ENCODE assay signal across 12 cellular contexts in the genomic region with DNA sequence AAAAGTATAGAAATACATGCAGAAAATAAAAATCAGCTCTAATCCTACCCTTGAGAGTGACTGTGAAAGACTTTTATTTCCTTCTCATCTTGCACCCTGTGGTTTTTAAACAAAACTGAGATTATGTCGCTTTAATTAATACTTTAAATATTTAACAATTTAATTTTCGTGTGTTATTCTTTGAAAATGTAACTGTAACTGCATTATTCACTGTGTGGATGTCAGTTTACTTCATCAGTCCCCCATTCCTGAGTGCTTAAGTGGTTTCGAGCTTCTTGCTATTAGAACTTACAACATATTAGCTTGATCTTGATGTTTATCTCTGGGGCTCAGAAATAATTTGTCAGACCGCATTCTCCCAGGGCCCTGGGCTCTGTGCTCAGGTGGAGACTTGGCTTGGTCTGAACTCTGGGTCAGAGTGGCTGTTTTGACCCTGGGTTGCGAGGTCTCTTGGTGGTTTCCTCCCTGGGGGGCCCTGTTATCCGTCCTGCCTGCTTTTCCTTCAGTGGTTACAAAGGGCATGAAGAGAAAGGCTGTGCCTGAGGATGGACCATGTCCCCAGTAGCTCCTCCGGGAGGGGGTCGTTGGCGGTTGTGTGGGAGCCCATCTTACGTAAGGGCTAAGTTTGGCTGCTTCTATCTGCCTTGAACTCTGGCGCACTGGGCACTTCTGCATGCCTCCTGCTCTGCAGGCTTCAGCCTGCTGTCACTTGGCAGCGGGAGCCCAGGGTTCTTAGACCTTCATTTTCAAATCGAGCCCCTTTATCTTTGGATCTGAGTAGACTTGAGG. TPM values are rescaled to one million over a fixed set of nuclear protein-coding genes. Genes with fewer than 3 reads are reported as not detected.
DNase-seq lines count a peak whose midpoint lies in the region; ATAC-seq and TF ChIP-seq lines count a peak whose summit lies in the region.
"Had no signal": no experiment of that assay in that cellular context is flagged by ENCODE, and none has a peak within 500 bp of the region (broad histone marks: within the 10 kb centered on the region; RNA-seq: fewer than 3 reads in every experiment).

No MANE protein-coding gene starts in this region.

- H3K9me3 ChIP-seq in thoracic aorta: no peaks in the 10 kb centered on the region

- no peak overlapping the region for H3K4me3 ChIP-seq in thoracic aorta

- TF ChIP-seq CTCF in thoracic aorta (IDR thresholded peaks at IDR 0.05): no peak

- H3K27ac ChIP-seq in thoracic aorta: peak overlapping the region; percentile 94 to 95

- H3K36me3 ChIP-seq in thoracic aorta: peaks cover 34% of the 10 kb centered on the region

- no peaks in the 10 kb centered on the region for H3K27me3 ChIP-seq in thoracic aorta (replicated peaks; ENCODE audit: insufficient read depth)

- DNase-seq in SKM-1 treated with dmso at 0.1 percent for 144 hours (lab: John Stamatoyannopoulos, UW; ENCODE audit: unreplicated experiment) (peak; percentile 35), SKM-1 (lab: John Stamatoyannopoulos, UW; ENCODE audit: unreplicated experiment) (no peak), amniotic epithelial cell (ENCODE audit: low read depth) (peak; percentile 71), iris pigment epithelial cell (ENCODE audit: low read depth) (peak; percentile 69), thoracic aorta (ENCODE audit: low spot score) (no peak), NCI-H146 treated with DMSO at 0.1 percent for 48 hours (lab: John Stamatoyannopoulos, UW; ENCODE audit: unreplicated experiment) (no peak), NCI-H2029 (lab: John Stamatoyannopoulos, UW) (no peak), posterior vena cava (ENCODE audit: low spot score) (no peak)
- DNase-seq: 8988T; activated CD8-positive, alpha-beta T cell treated with anti-CD3 and anti-CD28 coated beads, Interleukin-2, amount 10 ng/mL, durations not matched to agents 7 days and 5 days; NCI-H524 had no signal

- intact Hi-C loops in posterior vena cava (cut with DNase I): loop anchor here in 1 of 2 donors (10.0 kb wide), 1 partner anchor 106 kb away; no protein-coding TSS in a partner anchor

- peaks cover 25 to 83% of the 10 kb centered on the region in 2 donors for H3K4me1 ChIP-seq in thoracic aorta (ENCODE audit: control insufficient read depth in 1 of 2, low read depth in 2 of 2)

- no peak for ATAC-seq in thoracic aorta (ENCODE audit: insufficient number of reproducible peaks, low FRiP score, low read depth)
- ATAC-seq: activated CD8-positive, alpha-beta T cell treated with anti-CD3 and anti-CD28 coated beads, Interleukin-2, amount 10 ng/mL, durations not matched to agents 7 days and 5 days; HCT116 had no signal

RNA-seq across cellular contexts. Expression of gene AKAP1, which starts 25.7 kb away (rescaled TPM):
- total RNA-seq in thoracic aorta: 100 to 1,000 TPM in 1 of 2 donors, 10 to 100 TPM in 1; 96.9 to 132 TPM
- 10 to 100 TPM; 57.1 to 57.8 TPM for total RNA-seq in posterior vena cava

Comparison
In these comparisons a context has a peak if more than half of its experiments do, and no peak if none do; other contexts are left out.
1. DNase-seq: peak in SKM-1 treated with dmso at 0.1 percent for 144 hours (single experiment), amniotic epithelial cell (single experiment) and iris pigment epithelial cell (single experiment); none in SKM-1 (single experiment), thoracic aorta (single experiment), NCI-H146 treated with DMSO at 0.1 percent for 48 hours (single experiment), NCI-H2029 (single experiment) and posterior vena cava (single experiment).